8 cellular contexts compared by ENCODE assay signal in genomic region chr19:36837525-36837901, GRCh38. TPM values are rescaled to one million over a fixed set of nuclear protein-coding genes. Genes with fewer than 3 reads are reported as not detected.
DNase-seq lines count a peak whose midpoint lies in the region; ATAC-seq and TF ChIP-seq lines count a peak whose summit lies in the region.

No MANE protein-coding gene starts in this region.

- TF ChIP-seq POLR2A in esophagus muscularis mucosa (IDR thresholded peaks at IDR 0.05; ENCODE audit: low read depth), result no peak

- no peaks in the 10 kb centered on the region for H3K27me3 Mint-ChIP-seq in CD4-positive, CD25-positive, alpha-beta regulatory T cell
- peaks cover 0 to 1% (median 0%) of the 10 kb centered on the region in 3 donors for H3K27me3 Mint-ChIP-seq in CD14-positive monocyte (ENCODE audit: low read depth in 3 of 3)

- 19% methylated on average over 6 of the region's 6 CpGs for WGBS in esophagus muscularis mucosa

- H3K36me3 Mint-ChIP-seq in CD4-positive, CD25-positive, alpha-beta regulatory T cell, result peaks cover 28% of the 10 kb centered on the region
- peaks cover 16 to 26% of the 10 kb centered on the region in 2 donors for H3K36me3 Mint-ChIP-seq in CD14-positive monocyte

- TF ChIP-seq CTCF in esophagus muscularis mucosa (IDR thresholded peaks at IDR 0.05) (no peak), CD14-positive monocyte (IDR thresholded peaks at IDR 0.05) (no peak)

- TF ChIP-seq EP300 in esophagus muscularis mucosa (IDR thresholded peaks at IDR 0.05), result no peak

- peaks cover 0 to 16% (median 4%) of the 10 kb centered on the region in 4 donors for H3K4me1 Mint-ChIP-seq in CD4-positive, CD25-positive, alpha-beta regulatory T cell
- H3K4me1 Mint-ChIP-seq in CD14-positive monocyte, result no peaks in the 10 kb centered on the region

- H2AFZ ChIP-seq in neuron (ENCODE audit: low read depth, low read length), result peak overlapping the region; percentile 89

- H3K9me3 Mint-ChIP-seq in CD4-positive, CD25-positive, alpha-beta regulatory T cell, result peaks cover 0 to 37% (median 15%) of the 10 kb centered on the region in 7 donors
- peaks cover 19 to 58% (median 50%) of the 10 kb centered on the region in 7 donors for H3K9me3 Mint-ChIP-seq in CD14-positive monocyte

- no peaks in the 10 kb centered on the region for H3K27me3 ChIP-seq in CD4-positive, CD25-positive, alpha-beta regulatory T cell (ENCODE audit: control insufficient read depth, insufficient read depth, low read length)
- no peaks in the 10 kb centered on the region for H3K27me3 ChIP-seq in esophagus muscularis mucosa
- no peaks in the 10 kb centered on the region for H3K27me3 ChIP-seq in neuron (ENCODE audit: insufficient read depth, low read length)

- peaks cover 19% of the 10 kb centered on the region for H3K36me3 ChIP-seq in CD4-positive, CD25-positive, alpha-beta regulatory T cell (ENCODE audit: control insufficient read depth, insufficient read depth, low read length)
- peaks cover 12 to 34% (median 23%) of the 10 kb centered on the region in 4 donors for H3K36me3 ChIP-seq in esophagus muscularis mucosa
- H3K36me3 ChIP-seq in neuron (ENCODE audit: insufficient read depth, low read length), result peaks cover 17% of the 10 kb centered on the region

- H3K4me3 ChIP-seq in CD4-positive, CD25-positive, alpha-beta regulatory T cell (ENCODE audit: low read depth, low read length), result peak overlapping the region; percentile 91
- H3K4me3 ChIP-seq in esophagus muscularis mucosa, result peak overlapping the region; percentile 62 to 88 (median 80)
- peak overlapping the region; percentile 86 for H3K4me3 ChIP-seq in neuron (ENCODE audit: low read length)

- H3K27ac ChIP-seq in CD4-positive, CD25-positive, alpha-beta regulatory T cell (ENCODE audit: insufficient read depth, low read length, poor library complexity, severe bottlenecking), result peak overlapping the region; percentile 94
- peak overlapping the region; percentile 85 to 90 (median 88) for H3K27ac ChIP-seq in esophagus muscularis mucosa (replicated peaks in 1 of 4)

- no peak for ATAC-seq in CD4-positive, CD25-positive, alpha-beta regulatory T cell (ENCODE audit: low read depth in 2 of 2)
- ATAC-seq in GM18517 (IDR thresholded peaks at IDR 0.05; ENCODE audit: unreplicated experiment), result no peak
- ATAC-seq in HG03280 (IDR thresholded peaks at IDR 0.05; ENCODE audit: unreplicated experiment), result no peak

- no peak overlapping the region for H3K4me3 Mint-ChIP-seq in CD4-positive, CD25-positive, alpha-beta regulatory T cell
- no peak overlapping the region for H3K4me3 Mint-ChIP-seq in CD14-positive monocyte

- H3K4me1 ChIP-seq in CD4-positive, CD25-positive, alpha-beta regulatory T cell (ENCODE audit: control insufficient read depth, insufficient read depth, low read length, poor library complexity, severe bottlenecking), result peaks cover 18% of the 10 kb centered on the region
- peaks cover 19 to 25% (median 19%) of the 10 kb centered on the region in 4 donors for H3K4me1 ChIP-seq in esophagus muscularis mucosa
- no peaks in the 10 kb centered on the region for H3K4me1 ChIP-seq in neuron (ENCODE audit: insufficient read depth, low read length)

- no peak overlapping the region for H3K27ac Mint-ChIP-seq in CD4-positive, CD25-positive, alpha-beta regulatory T cell
- H3K27ac Mint-ChIP-seq in CD14-positive monocyte, result no peak overlapping the region

- intact Hi-C loops in esophagus muscularis mucosa (cut with DNase I), result loop anchor here (5.0 kb wide), 2 partner anchors 40 to 65 kb away; partner anchors contain the start of gene ZNF850
- intact Hi-C loops in CD14-positive monocyte (cut with micrococcal nuclease), result loop anchor here (5.0 kb wide), 4 partner anchors 40 to 310 kb away; partner anchors contain the start of genes ZNF260 (in 1 of the 2), ZNF420 (in 1 of the 2) and ZNF461 (in 1 of the 2)

- peaks cover 27 to 40% of the 10 kb centered on the region in 2 experiments for H3K9me3 ChIP-seq in CD4-positive, CD25-positive, alpha-beta regulatory T cell (ENCODE audit: control insufficient read depth in 2 of 2, low read length in 2 of 2)
- H3K9me3 ChIP-seq in esophagus muscularis mucosa (peaks cover 0 to 42% (median 36%) of the 10 kb centered on the region in 4 donors), neuron (ENCODE audit: low read length) (peaks cover 41% of the 10 kb centered on the region)

- DNase-seq in CD4-positive, CD25-positive, alpha-beta regulatory T cell, result no peak
- DNase-seq in M059J (ENCODE audit: low read depth) (peak; percentile 2), esophagus muscularis mucosa (ENCODE audit: extremely low spot score) (no peak), CD14-positive monocyte (ENCODE audit: low spot score) (no peak), 8988T (no peak)

RNA-seq across cellular contexts. Expression of gene ZNF790, which starts 0.7 kb away (rescaled TPM):
- 3.7 TPM for total RNA-seq in CD4-positive, CD25-positive, alpha-beta regulatory T cell
- polyA plus RNA-seq in CD4-positive, CD25-positive, alpha-beta regulatory T cell, result 1 to 10 TPM; 6.2 to 9.4 (median 8.2) TPM
- 3.5 and 7.2 TPM in 2 replicates for total RNA-seq in M059J (2014; rRNA removed; shearing (Covaris generic))
- 10 to 100 TPM in 1 of 4 donors, 1 to 10 TPM in 3; 5.8 to 11.1 (median 7.8) TPM for total RNA-seq in esophagus muscularis mucosa
- 1 to 10 TPM; 2.3 to 2.7 TPM for polyA plus RNA-seq in CD14-positive monocyte

RNA-seq across cellular contexts. Expression of gene ZNF345, which starts 13.2 kb away (rescaled TPM):
- 9.1 TPM for total RNA-seq in CD4-positive, CD25-positive, alpha-beta regulatory T cell
- polyA plus RNA-seq in CD4-positive, CD25-positive, alpha-beta regulatory T cell, result 10 to 100 TPM in 2 of 4 donors, 1 to 10 TPM in 2; 6.8 to 12.9 (median 8.7) TPM
- 0.96 and 3.0 TPM in 2 replicates for total RNA-seq in M059J (2014; rRNA removed; shearing (Covaris generic))
- 1 to 10 TPM; 3.0 to 6.6 (median 4.3) TPM for total RNA-seq in esophagus muscularis mucosa
- 1 to 10 TPM in 1 of 2 donors, under 1 TPM in 1; 0.66 to 1.3 TPM for polyA plus RNA-seq in CD14-positive monocyte
